ENCODE assay signal across 21 cellular contexts in the genomic region with DNA sequence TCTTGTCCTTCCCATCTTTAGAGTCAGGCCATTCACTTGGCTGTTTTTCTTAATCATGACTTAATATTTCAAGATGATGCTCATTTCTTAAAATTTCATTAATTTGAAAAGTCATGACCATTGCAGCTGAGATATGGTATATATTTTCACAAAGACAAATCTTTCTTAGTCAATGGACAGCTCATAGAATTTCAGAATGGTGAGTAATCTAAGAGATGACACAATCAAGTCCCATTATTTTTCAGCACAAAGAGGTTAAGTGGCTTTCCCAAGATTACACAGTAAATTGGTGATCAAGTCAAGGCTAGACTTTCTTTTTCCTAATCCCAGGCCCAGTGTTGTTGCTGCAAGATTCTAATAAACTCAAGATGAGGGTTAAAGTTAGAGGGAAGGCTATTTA. TPM values are rescaled to one million over a fixed set of nuclear protein-coding genes. Genes with fewer than 3 reads are reported as not detected.
DNase-seq lines count a peak whose midpoint lies in the region; ATAC-seq and TF ChIP-seq lines count a peak whose summit lies in the region.
"Had no signal": no experiment of that assay in that cellular context is flagged by ENCODE, and none has a peak within 500 bp of the region (broad histone marks: within the 10 kb centered on the region; RNA-seq: fewer than 3 reads in every experiment).

No MANE protein-coding gene starts in this region.

- DNase-seq in AG10803 (ENCODE audit: low read depth) (peak; percentile 67), NCI-H82 treated with DMSO at 0.1 percent for 48 hours (lab: John Stamatoyannopoulos, UW; ENCODE audit: unreplicated experiment) (peak; percentile 9), cardiac fibroblast (ENCODE audit: low read depth in 2 of 2) (peak; percentile 48 to 92), iris pigment epithelial cell (ENCODE audit: low read depth) (peak; percentile 89), esophagus squamous epithelium (lab: John Stamatoyannopoulos, UW) (no peak), NCI-H1694 (lab: John Stamatoyannopoulos, UW) (no peak)
- DNase-seq in activated CD8-positive, alpha-beta memory T cell treated with anti-CD3 and anti-CD28 coated beads, Interleukin-2, amount 10 ng/mL, durations not matched to agents 7 days and 5 days: no peak
- DNase-seq: activated CD4-positive, alpha-beta T cell treated with anti-CD3 and anti-CD28 coated beads for 36 hours; activated CD8-positive, alpha-beta memory T cell treated with anti-CD3 and anti-CD28 coated beads, Interleukin-2, amount 50 U/mL, for 48 hours; Caco-2; NCI-H146; NCI-H2227 treated with DMSO at 0.1 percent for 48 hours; retina; stomach; uterus had no signal

- no peak overlapping the region for H3K4me3 ChIP-seq in AG10803 (ENCODE audit: low read length)
- H3K4me3 ChIP-seq in cardiac fibroblast (replicated peaks in 1 of 2; ENCODE audit: low read depth in 2 of 2, low read length in 2 of 2): no peak overlapping the region
- no peak overlapping the region for H3K4me3 ChIP-seq in esophagus squamous epithelium
- H3K4me3 ChIP-seq: SJSA1, stomach, uterus had no signal

- H3K36me3 Mint-ChIP-seq in activated CD8-positive, alpha-beta memory T cell treated with anti-CD3 and anti-CD28 coated beads, Interleukin-2, amount 10 ng/mL, durations not matched to agents 7 days and 5 days: peaks cover 2% of the 10 kb centered on the region

- no peak for TF ChIP-seq POLR2A in esophagus squamous epithelium (IDR thresholded peaks at IDR 0.05)

- peaks cover 0 to 7% (median 0%) of the 10 kb centered on the region in 3 donors for H3K4me1 ChIP-seq in esophagus squamous epithelium
- H3K4me1 ChIP-seq: Caco-2, SJSA1 had no signal

- no peaks in the 10 kb centered on the region for H3K36me3 ChIP-seq in esophagus squamous epithelium
- H3K36me3 ChIP-seq: SJSA1, stomach, uterus had no signal

- H3K27me3 ChIP-seq in esophagus squamous epithelium: no peaks in the 10 kb centered on the region
- H3K27me3 ChIP-seq: SJSA1, stomach, uterus had no signal

- H3K4me1 Mint-ChIP-seq in activated CD8-positive, alpha-beta memory T cell treated with anti-CD3 and anti-CD28 coated beads, Interleukin-2, amount 10 ng/mL, durations not matched to agents 7 days and 5 days: no peaks in the 10 kb centered on the region
- H3K4me1 Mint-ChIP-seq: activated CD4-positive, alpha-beta T cell treated with anti-CD3 and anti-CD28 coated beads for 36 hours; memory B cell had no signal

- H3K4me3 Mint-ChIP-seq in activated CD8-positive, alpha-beta memory T cell treated with anti-CD3 and anti-CD28 coated beads, Interleukin-2, amount 10 ng/mL, durations not matched to agents 7 days and 5 days: no peak overlapping the region
- H3K4me3 Mint-ChIP-seq: activated CD4-positive, alpha-beta T cell treated with anti-CD3 and anti-CD28 coated beads for 36 hours; memory B cell; nephron had no signal

- intact Hi-C loops in esophagus squamous epithelium (cut with DNase I): no loop called here

- H3K27ac Mint-ChIP-seq in activated CD8-positive, alpha-beta memory T cell treated with anti-CD3 and anti-CD28 coated beads, Interleukin-2, amount 10 ng/mL, durations not matched to agents 7 days and 5 days: no peak overlapping the region
- H3K27ac Mint-ChIP-seq: activated CD4-positive, alpha-beta T cell treated with anti-CD3 and anti-CD28 coated beads for 36 hours; memory B cell; nephron had no signal

- H3K9me3 Mint-ChIP-seq in activated CD8-positive, alpha-beta memory T cell treated with anti-CD3 and anti-CD28 coated beads, Interleukin-2, amount 10 ng/mL, durations not matched to agents 7 days and 5 days (ENCODE audit: low read depth): peaks cover 3% of the 10 kb centered on the region
- H3K9me3 Mint-ChIP-seq: nephron had no signal

- ATAC-seq in activated CD8-positive, alpha-beta memory T cell treated with anti-CD3 and anti-CD28 coated beads, Interleukin-2, amount 10 ng/mL, durations not matched to agents 7 days and 5 days: no peak
- ATAC-seq in GM21360 (IDR thresholded peaks at IDR 0.05; ENCODE audit: unreplicated experiment): no peak
- ATAC-seq: activated CD4-positive, alpha-beta T cell treated with anti-CD3 and anti-CD28 coated beads for 36 hours had no signal

- TF ChIP-seq CTCF in AG10803 (conservative IDR thresholded peaks at IDR 0.05; ENCODE audit: low read length): no peak
- TF ChIP-seq CTCF in cardiac fibroblast (IDR thresholded peaks at IDR 0.05; ENCODE audit: low read depth, low read length): no peak
- TF ChIP-seq CTCF in esophagus squamous epithelium (IDR thresholded peaks at IDR 0.05): no peak

- no peaks in the 10 kb centered on the region for H3K27me3 Mint-ChIP-seq in activated CD8-positive, alpha-beta memory T cell treated with anti-CD3 and anti-CD28 coated beads, Interleukin-2, amount 10 ng/mL, durations not matched to agents 7 days and 5 days
- H3K27me3 Mint-ChIP-seq: activated CD4-positive, alpha-beta T cell treated with anti-CD3 and anti-CD28 coated beads for 36 hours; memory B cell had no signal

- H3K9me3 ChIP-seq in esophagus squamous epithelium: no peaks in the 10 kb centered on the region
- H3K9me3 ChIP-seq: Caco-2, SJSA1, stomach, uterus had no signal

- H3K27ac ChIP-seq in esophagus squamous epithelium: no peak overlapping the region
- H3K27ac ChIP-seq: SJSA1, stomach, uterus had no signal

- CTCF ChIA-PET in activated CD8-positive, alpha-beta memory T cell treated with anti-CD3 and anti-CD28 coated beads, Interleukin-2, amount 10 ng/mL, durations not matched to agents 7 days and 5 days (lab: Charles Lee): no interaction called here

RNA-seq across cellular contexts. Expression of a gene that starts 34.4 kb away (rescaled TPM):
- total RNA-seq in esophagus squamous epithelium: not detected
- total RNA-seq in activated CD8-positive, alpha-beta memory T cell treated with anti-CD3 and anti-CD28 coated beads, Interleukin-2, amount 10 ng/mL, durations not matched to agents 7 days and 5 days: not detected
- total RNA-seq: activated CD4-positive, alpha-beta T cell treated with anti-CD3 and anti-CD28 coated beads for 36 hours; Caco-2; glomerular endothelial cell; H1; SJSA1; stomach; uterus had no signal

Comparison
In these comparisons a context has a peak if more than half of its experiments do, and no peak if none do; other contexts are left out.
1. DNase-seq: peak in AG10803 (single experiment), NCI-H82 treated with DMSO at 0.1 percent for 48 hours (single experiment), cardiac fibroblast (2 of 2) and iris pigment epithelial cell (single experiment); none in esophagus squamous epithelium (single experiment), NCI-H1694 (single experiment) and activated CD8-positive, alpha-beta memory T cell treated with anti-CD3 and anti-CD28 coated beads, Interleukin-2, amount 10 ng/mL, durations not matched to agents 7 days and 5 days (single experiment).